ENCODE assay signal across 14 cellular contexts in genomic region chr9:120099064-120099463, GRCh38.
"Had no signal": no experiment of that assay in that cellular context is flagged by ENCODE, and none has a peak within 500 bp of the region (broad histone marks: within the 10 kb centered on the region; RNA-seq: fewer than 3 reads in every experiment).

No MANE protein-coding gene starts in this region.

- H3K27me3 ChIP-seq: dorsolateral prefrontal cortex, pancreas had no signal

- H3K36me3 ChIP-seq: pancreas had no signal

- H3K4me1 ChIP-seq: pancreas had no signal

- H3K27me3 Mint-ChIP-seq: activated CD8-positive, alpha-beta T cell treated with anti-CD3 and anti-CD28 coated beads for 36 hours had no signal

- H3K9me3 Mint-ChIP-seq: activated CD8-positive, alpha-beta T cell treated with anti-CD3 and anti-CD28 coated beads for 36 hours; endodermal cell had no signal

- DNase-seq: activated CD4-positive, alpha-beta T cell treated with anti-CD3 and anti-CD28 coated beads for 48 hours; activated CD8-positive, alpha-beta memory T cell treated with anti-CD3 and anti-CD28 coated beads, Interleukin-2, amount 50 U/mL, for 4 hours; activated CD8-positive, alpha-beta T cell treated with anti-CD3 and anti-CD28 coated beads for 36 hours; activated gamma-delta T cell treated with Interleukin-2 at 50 U/mL for 16 hours; activated T-cell treated with anti-CD3 and anti-CD28 coated beads, Interleukin-2, amount 50 U/mL, for 72 hours; amniotic stem cell; dorsolateral prefrontal cortex; endodermal cell; erythroblast; naive B cell; pancreas; stimulated activated CD4-positive, alpha-beta T cell treated with anti-CD3 and anti-CD28 coated beads, Interleukin-12 subunit alpha, Interleukin-12 subunit beta, amount 100 ng/mL, for 4 hours; stimulated activated CD4-positive, alpha-beta T cell treated with anti-CD3 and anti-CD28 coated beads, Interleukin-2, amount 100 ng/mL, for 24 hours had no signal

- H3K36me3 Mint-ChIP-seq: activated naive CD8-positive, alpha-beta T cell; naive B cell had no signal

- H3K4me3 ChIP-seq: dorsolateral prefrontal cortex, pancreas had no signal

- H3K4me3 Mint-ChIP-seq: activated CD8-positive, alpha-beta T cell treated with anti-CD3 and anti-CD28 coated beads for 36 hours; activated naive CD8-positive, alpha-beta T cell; activated T-cell treated with anti-CD3 and anti-CD28 coated beads, Interleukin-2, amount 50 U/mL, for 72 hours; endodermal cell; naive B cell had no signal

- H3K27ac ChIP-seq: dorsolateral prefrontal cortex, pancreas had no signal

- H3K27ac Mint-ChIP-seq: activated CD8-positive, alpha-beta T cell treated with anti-CD3 and anti-CD28 coated beads for 36 hours; activated naive CD8-positive, alpha-beta T cell; activated T-cell treated with anti-CD3 and anti-CD28 coated beads, Interleukin-2, amount 50 U/mL, for 72 hours; endodermal cell; naive B cell had no signal

- H3K4me1 Mint-ChIP-seq: naive B cell had no signal
